23 cellular contexts compared by ENCODE assay signal in genomic region chr5:3835817-3836216, GRCh38.
"Had no signal": no experiment of that assay in that cellular context is flagged by ENCODE, and none has a peak within 500 bp of the region (broad histone marks: within the 10 kb centered on the region; RNA-seq: fewer than 3 reads in every experiment).

No MANE protein-coding gene starts in this region.

- H3K27me3 ChIP-seq: foreskin keratinocyte, neural progenitor cell, spleen, tibial nerve, upper lobe of right lung, vagina had no signal

- ATAC-seq: left cardiac atrium; lower lobe of right lung; natural killer cell treated with Interleukin-12 subunit alpha and Interleukin-12 subunit beta and Interleukin-15 and Interleukin-18, amount 100 ng/mL, for 72 hours; pancreas; sciatic nerve; stimulated activated memory B cell treated with anti-CD40 and anti-IgM and Interleukin-4, amounts not matched to agents 10 μg/mL and 1 μg/mL and 100 μg/mL, for 72 hours; upper lobe of right lung had no signal

- H3K27ac ChIP-seq: foreskin keratinocyte, left ventricle myocardium inferior, lower lobe of right lung, neural progenitor cell, pancreas, prostate gland, spleen, tibial nerve, upper lobe of right lung, vagina had no signal

- H3K9me3 ChIP-seq: left ventricle myocardium inferior, lower lobe of right lung, pancreas, prostate gland, tibial nerve, upper lobe of right lung, vagina had no signal

- H3K4me1 ChIP-seq: left ventricle myocardium inferior, lower lobe of right lung, neural progenitor cell, pancreas, prostate gland, spleen, tibial nerve, upper lobe of right lung, vagina had no signal

- H3K4me3 ChIP-seq: left ventricle myocardium inferior, lower lobe of right lung, neural progenitor cell, pancreas, prostate gland, spleen, tibial nerve, upper lobe of right lung, vagina had no signal

- DNase-seq: effector memory CD4-positive, alpha-beta T cell; immature natural killer cell; kidney; left cardiac atrium; left ventricle myocardium inferior; lower lobe of right lung; midbrain; occipital lobe; pancreas; retina; spleen; stimulated activated CD4-positive, alpha-beta T cell treated with anti-CD3 and anti-CD28 coated beads, Interleukin-15, amount 100 ng/mL, for 24 hours; stimulated activated CD4-positive, alpha-beta T cell treated with anti-CD3 and anti-CD28 coated beads, Interleukin-1b, Interleukin-23, amount 100 ng/mL, for 48 hours; stimulated activated CD4-positive, alpha-beta T cell treated with anti-CD3 and anti-CD28 coated beads, Interleukin-4, amount 100 ng/mL, for 24 hours; upper lobe of right lung had no signal

- H3K36me3 ChIP-seq: left ventricle myocardium inferior, lower lobe of right lung, neural progenitor cell, pancreas, prostate gland, spleen, tibial nerve, upper lobe of right lung, vagina had no signal
